10 cellular contexts compared by ENCODE assay signal in the genomic region with DNA sequence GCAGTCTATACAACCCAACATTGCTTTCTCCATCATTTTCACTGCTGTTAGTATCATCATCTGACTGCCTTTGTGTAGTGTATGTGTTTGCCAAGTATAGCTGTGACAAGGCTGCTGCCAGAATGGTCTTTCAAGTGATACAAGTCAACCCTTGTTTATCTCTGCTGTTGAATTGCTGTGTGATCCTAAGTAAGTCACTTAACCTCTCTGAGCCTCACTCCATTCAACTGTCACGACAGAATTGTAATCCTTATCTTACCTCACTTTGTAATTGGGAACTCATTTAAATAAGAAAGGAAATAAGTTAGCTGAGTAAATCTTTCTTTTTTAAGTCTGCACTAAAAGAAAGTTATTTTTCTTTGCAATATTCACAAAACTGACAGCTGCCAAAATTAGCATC.
"Had no signal": no experiment of that assay in that cellular context is flagged by ENCODE, and none has a peak within 500 bp of the region (broad histone marks: within the 10 kb centered on the region; RNA-seq: fewer than 3 reads in every experiment).

No MANE protein-coding gene starts in this region.

- H3K4me3 ChIP-seq: GM23248 had no signal

- FAIRE-seq: H54 had no signal

- H3K27ac ChIP-seq: GM23248, HL-60 had no signal

- DNase-seq: GM23248, GOT3, H9, HCEC 1CT, HFFc6, IMR-90, KBM-7 had no signal

- H2AFZ ChIP-seq: GM23248 had no signal

- H3K9ac ChIP-seq: GM23248, KMS-11 had no signal
